Comparison of ENCODE assay signal across 23 cellular contexts in the genomic region with DNA sequence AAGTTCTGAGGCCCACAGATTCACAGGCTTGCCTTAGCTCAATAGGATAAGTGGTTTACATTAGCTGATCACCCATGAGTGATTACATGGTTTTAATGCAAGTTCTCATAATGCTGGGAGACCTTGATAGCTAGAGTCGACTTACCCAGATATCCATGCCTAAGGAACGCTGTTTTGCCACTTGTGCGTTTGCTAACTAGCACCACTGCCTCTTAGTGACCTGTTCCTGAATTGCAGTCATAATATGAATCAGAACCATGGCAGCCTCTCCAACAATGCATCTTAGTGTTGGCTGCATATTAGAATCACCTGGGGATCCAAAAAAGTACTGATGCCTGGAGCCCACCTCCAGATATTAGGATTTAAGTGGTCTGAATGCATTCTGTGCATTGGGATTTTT.
DNase-seq lines count a peak whose midpoint lies in the region; ATAC-seq, FAIRE-seq and TF ChIP-seq lines count a peak whose summit lies in the region.
"Had no signal": no experiment of that assay in that cellular context is flagged by ENCODE, and none has a peak within 500 bp of the region (broad histone marks: within the 10 kb centered on the region; RNA-seq: fewer than 3 reads in every experiment).

No MANE protein-coding gene starts in this region.

- no TSS peak for BruUV-seq in HepG2 (replicated peaks; lab: Mats Ljungman, UMichigan)

- no peak overlapping the region for H3K4me2 ChIP-seq in HepG2 (ENCODE audit: low read depth, low read length)
- H3K4me2 ChIP-seq: SK-N-SH had no signal

- H3K27ac ChIP-seq in HepG2 (ENCODE audit: extremely low read length, insufficient read depth, low read length) (no peak overlapping the region), right lobe of liver (no peak overlapping the region), endodermal cell (ENCODE audit: low read depth, low read length) (no peak overlapping the region)
- H3K27ac ChIP-seq: epithelial cell of prostate, gastrocnemius medialis, pancreas had no signal

- intact Hi-C loops in HepG2 (cut with micrococcal nuclease; ENCODE audit: unreplicated experiment) = no loop called here
- intact Hi-C loops in right lobe of liver (cut with DNase I) = no loop called here

- in situ Hi-C loops in HepG2 (cut with HindIII; ENCODE audit: extremely low pct_ligation_motif_present, low pct_unique_long_range_greater_than_20kb) = no loop called here

- ATAC-seq in HepG2 (peak; percentile 50; the same call in 2 of the 3 replicates), right lobe of liver (no peak), GM18502 (IDR thresholded peaks at IDR 0.05; ENCODE audit: poor library complexity, unreplicated experiment) (no peak)
- ATAC-seq: activated CD8-positive, alpha-beta T cell treated with anti-CD3 and anti-CD28 coated beads for 36 hours; gastrocnemius medialis; natural killer cell; pancreas; sciatic nerve had no signal

- H3K79me2 ChIP-seq in HepG2 (ENCODE audit: insufficient read depth, low read length) = no peaks in the 10 kb centered on the region

- TF ChIP-seq RAD21 in HepG2 (CRISPR knock-in tag; IDR thresholded peaks at IDR 0.05) = no peak

- TF ChIP-seq EP300 in HepG2 (IDR thresholded peaks at IDR 0.05; ENCODE audit: low read depth in 2 of 2, low read length in 2 of 2) (no peak), HepG2 (CRISPR knock-in tag; IDR thresholded peaks at IDR 0.05; ENCODE audit: borderline replicate concordance) (no peak)

- H3K27me3 Mint-ChIP-seq in endodermal cell (ENCODE audit: insufficient read depth) = peaks cover 2% of the 10 kb centered on the region
- no peaks in the 10 kb centered on the region for H3K27me3 Mint-ChIP-seq in activated CD4-positive, alpha-beta memory T cell treated with anti-CD3 and anti-CD28 coated beads, Interleukin-2, amount 10 ng/mL, durations not matched to agents 7 days and 5 days
- H3K27me3 Mint-ChIP-seq: activated CD8-positive, alpha-beta T cell treated with anti-CD3 and anti-CD28 coated beads for 36 hours had no signal

- H3K27me3 ChIP-seq in HepG2 (ENCODE audit: control insufficient read depth in 1 of 2, insufficient read depth in 2 of 2, low read length in 2 of 2) (peaks cover 0 to 12% of the 10 kb centered on the region in 2 experiments; a peak in 1 of 5 replicates), right lobe of liver (no peaks in the 10 kb centered on the region), endodermal cell (ENCODE audit: control insufficient read depth, insufficient read depth, low read length, poor library complexity, severe bottlenecking) (no peaks in the 10 kb centered on the region)
- H3K27me3 ChIP-seq: MG63, pancreas had no signal

- CTCF ChIA-PET in HepG2 (lab: Yijun Ruan, JAX; ENCODE audit: low intra/inter-chr PET ratio, low total read pairs) = no interaction called here
- CTCF ChIA-PET in activated CD4-positive, alpha-beta memory T cell treated with anti-CD3 and anti-CD28 coated beads, Interleukin-2, amount 10 ng/mL, durations not matched to agents 7 days and 5 days (lab: Charles Lee) = no interaction called here

- no peak overlapping the region for H3K4me3 Mint-ChIP-seq in endodermal cell
- H3K4me3 Mint-ChIP-seq in activated CD4-positive, alpha-beta memory T cell treated with anti-CD3 and anti-CD28 coated beads, Interleukin-2, amount 10 ng/mL, durations not matched to agents 7 days and 5 days = no peak overlapping the region
- H3K4me3 Mint-ChIP-seq: activated CD8-positive, alpha-beta T cell treated with anti-CD3 and anti-CD28 coated beads for 36 hours; activated T-cell treated with anti-CD3 and anti-CD28 coated beads, Interleukin-2, amount 50 U/mL, for 24 hours; CD14-positive monocyte; natural killer cell had no signal

- POLR2A ChIA-PET in HepG2 (lab: Yijun Ruan, JAX) = no interaction called here
- POLR2A ChIA-PET in activated CD4-positive, alpha-beta memory T cell treated with anti-CD3 and anti-CD28 coated beads, Interleukin-2, amount 10 ng/mL, durations not matched to agents 7 days and 5 days (lab: Charles Lee) = no interaction called here

- H3K9ac ChIP-seq in HepG2 (ENCODE audit: insufficient read depth, low read depth, low read length) = no peak overlapping the region
- no peak overlapping the region for H3K9ac ChIP-seq in endodermal cell (ENCODE audit: extremely low read depth, low read length, poor library complexity, severe bottlenecking)
- H3K9ac ChIP-seq: SK-N-SH had no signal

- no peaks in the 10 kb centered on the region for H3K36me3 Mint-ChIP-seq in endodermal cell (ENCODE audit: low read depth)
- no peaks in the 10 kb centered on the region for H3K36me3 Mint-ChIP-seq in activated CD4-positive, alpha-beta memory T cell treated with anti-CD3 and anti-CD28 coated beads, Interleukin-2, amount 10 ng/mL, durations not matched to agents 7 days and 5 days (ENCODE audit: low read depth)
- H3K36me3 Mint-ChIP-seq: CD14-positive monocyte, natural killer cell had no signal

- TF ChIP-seq POLR2A in HepG2 (IDR thresholded peaks at IDR 0.05; ENCODE audit: insufficient read depth in 1 of 2, low read depth in 2 of 2, low read length in 2 of 2) = no peak
- TF ChIP-seq POLR2A in right lobe of liver (IDR thresholded peaks at IDR 0.05) = no peak

- 4% methylated on average over 3 of the region's 3 CpGs for WGBS in HepG2 (ENCODE audit: low lambda C conversion rate)
- 57% methylated on average over 2 of the region's 3 CpGs for WGBS in right lobe of liver (ENCODE audit: insufficient coverage, low coverage, low lambda C conversion rate, missing lambda C conversion rate)
- 88 to 100% methylated on average over 2 to 3 of the region's 3 CpGs for WGBS in endodermal cell (ENCODE audit: insufficient coverage in 1 of 2, insufficient read length in 1 of 2), 2 experiments

- no peak for FAIRE-seq in HepG2 (lab: Jason Lieb, UNC)
- FAIRE-seq: pancreas, urothelium cell line had no signal

- peak; percentile 33 for TF ChIP-seq CTCF in HepG2 (CRISPR knock-in tag; IDR thresholded peaks at IDR 0.05)
- TF ChIP-seq CTCF in right lobe of liver (IDR thresholded peaks at IDR 0.05) = peak in 1 of 4 donors; percentile 9
- TF ChIP-seq CTCF in endodermal cell (conservative IDR thresholded peaks at IDR 0.05) = peak; percentile 73

- H3K27ac Mint-ChIP-seq in endodermal cell = no peak overlapping the region
- H3K27ac Mint-ChIP-seq in activated CD4-positive, alpha-beta memory T cell treated with anti-CD3 and anti-CD28 coated beads, Interleukin-2, amount 10 ng/mL, durations not matched to agents 7 days and 5 days = no peak overlapping the region
- H3K27ac Mint-ChIP-seq: activated CD8-positive, alpha-beta T cell treated with anti-CD3 and anti-CD28 coated beads for 36 hours; activated T-cell treated with anti-CD3 and anti-CD28 coated beads, Interleukin-2, amount 50 U/mL, for 24 hours; CD14-positive monocyte; natural killer cell had no signal

- H3K36me3 ChIP-seq in HepG2 (replicated peaks in 1 of 2; ENCODE audit: control insufficient read depth in 1 of 2, insufficient read depth in 2 of 2, low read length in 2 of 2) (no peaks in the 10 kb centered on the region), right lobe of liver (no peaks in the 10 kb centered on the region), endodermal cell (ENCODE audit: control insufficient read depth, insufficient read depth, low read length) (no peaks in the 10 kb centered on the region)
- H3K36me3 ChIP-seq: gastrocnemius medialis, MG63, pancreas had no signal

- peaks cover 4% of the 10 kb centered on the region for H3K4me1 Mint-ChIP-seq in endodermal cell
- no peaks in the 10 kb centered on the region for H3K4me1 Mint-ChIP-seq in activated CD4-positive, alpha-beta memory T cell treated with anti-CD3 and anti-CD28 coated beads, Interleukin-2, amount 10 ng/mL, durations not matched to agents 7 days and 5 days
- H3K4me1 Mint-ChIP-seq: CD14-positive monocyte, natural killer cell had no signal

- no peak overlapping the region for H3K4me3 ChIP-seq in HepG2 (replicated peaks in 1 of 3; ENCODE audit: insufficient read depth in 1 of 3, low read depth in 2 of 3, low read length in 3 of 3)
- H3K4me3 ChIP-seq in right lobe of liver = no peak overlapping the region
- H3K4me3 ChIP-seq in endodermal cell (ENCODE audit: low read length) = no peak overlapping the region
- H3K4me3 ChIP-seq: gastrocnemius medialis, MG63, pancreas had no signal

- H3K9me3 Mint-ChIP-seq in endodermal cell = no peaks in the 10 kb centered on the region
- no peaks in the 10 kb centered on the region for H3K9me3 Mint-ChIP-seq in activated CD4-positive, alpha-beta memory T cell treated with anti-CD3 and anti-CD28 coated beads, Interleukin-2, amount 10 ng/mL, durations not matched to agents 7 days and 5 days
- H3K9me3 Mint-ChIP-seq: activated CD8-positive, alpha-beta T cell treated with anti-CD3 and anti-CD28 coated beads for 36 hours; activated T-cell treated with anti-CD3 and anti-CD28 coated beads, Interleukin-2, amount 50 U/mL, for 24 hours; natural killer cell had no signal

- H2AFZ ChIP-seq in HepG2 (ENCODE audit: low read length) = no peak overlapping the region

- no peaks in the 10 kb centered on the region for H4K20me1 ChIP-seq in HepG2 (ENCODE audit: insufficient read depth, low read length)

- H3K9me3 ChIP-seq in HepG2 (ENCODE audit: low read length) = no peaks in the 10 kb centered on the region
- H3K9me3 ChIP-seq in right lobe of liver = no peaks in the 10 kb centered on the region
- no peaks in the 10 kb centered on the region for H3K9me3 ChIP-seq in endodermal cell (ENCODE audit: control insufficient read depth, low read length)
- H3K9me3 ChIP-seq: gastrocnemius medialis, MG63, pancreas, SK-N-SH had no signal

- H3K4me1 ChIP-seq in HepG2 (ENCODE audit: insufficient read depth, low read length) (no peaks in the 10 kb centered on the region), right lobe of liver (no peaks in the 10 kb centered on the region), endodermal cell (ENCODE audit: control insufficient read depth, insufficient read depth, low read length) (peaks cover 2% of the 10 kb centered on the region)
- H3K4me1 ChIP-seq: gastrocnemius medialis, pancreas had no signal

- DNase-seq in HepG2 (ENCODE audit: low spot score) (no peak), right lobe of liver (no peak), NCI-H82 treated with DMSO at 0.1 percent for 48 hours (lab: John Stamatoyannopoulos, UW; ENCODE audit: unreplicated experiment) (peak; percentile 46), endodermal cell (no peak), OCI-M2 (lab: John Stamatoyannopoulos, UW; ENCODE audit: unreplicated experiment) (no peak), C1 segment of cervical spinal cord (lab: John Stamatoyannopoulos, UW) (no peak)
- no peak for DNase-seq in activated CD4-positive, alpha-beta memory T cell treated with anti-CD3 and anti-CD28 coated beads, Interleukin-2, amount 10 ng/mL, durations not matched to agents 7 days and 5 days
- DNase-seq: activated CD8-positive, alpha-beta T cell treated with anti-CD3 and anti-CD28 coated beads for 36 hours; activated naive CD4-positive, alpha-beta T cell treated with Interleukin-2 at 50 U/mL for 16 hours; activated T-cell treated with anti-CD3 and anti-CD28 coated beads, Interleukin-2, amount 50 U/mL, for 24 hours; amygdala; gastrocnemius medialis; MG63; natural killer cell; NCI-H187 treated with DMSO at 0.1 percent for 48 hours; NCI-H345; pancreas; SK-N-SH had no signal

TF ChIP-seq in HepG2, 621 proteins besides CTCF, POLR2A, EP300 and RAD21:
- TF ChIP-seq STAG1 (CRISPR knock-in tag; IDR thresholded peaks at IDR 0.05) (peak; percentile 18; the same call in 1 of the 2 replicates), ELF4 (CRISPR knock-in tag; IDR thresholded peaks at IDR 0.05; ENCODE audit: borderline replicate concordance) (no peak)
